16 cellular contexts compared by ENCODE assay signal in the genomic region with DNA sequence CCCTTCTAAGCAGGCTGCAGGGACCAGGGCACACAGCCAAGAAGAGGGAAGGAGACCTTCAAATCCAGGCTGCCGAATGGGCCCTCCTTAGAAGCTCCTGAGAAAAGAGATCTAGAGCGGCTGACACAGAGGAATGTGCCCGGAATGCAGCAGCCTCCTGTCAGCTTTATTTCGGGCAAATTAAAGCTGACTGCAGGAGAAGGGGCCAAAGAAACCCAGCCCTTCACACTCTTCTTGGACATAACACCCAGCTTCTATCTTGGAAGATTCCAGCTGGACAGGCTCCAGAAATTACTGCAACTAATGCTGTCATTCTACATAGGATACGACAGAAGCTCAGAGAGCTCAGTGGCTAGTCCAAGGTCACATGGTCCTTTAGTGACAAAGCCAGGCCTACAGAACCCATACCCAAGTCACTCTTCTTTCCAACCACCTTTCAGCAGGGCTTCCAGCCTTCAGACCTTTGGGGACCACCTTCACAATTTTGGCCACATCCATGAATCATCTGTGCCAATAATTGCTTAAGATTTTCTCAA.
"Had no signal": no experiment of that assay in that cellular context is flagged by ENCODE, and none has a peak within 500 bp of the region (broad histone marks: within the 10 kb centered on the region; RNA-seq: fewer than 3 reads in every experiment).

No MANE protein-coding gene starts in this region.

- H3K27me3 Mint-ChIP-seq: activated naive CD4-positive, alpha-beta T cell treated with anti-CD3 and anti-CD28 coated beads, Interleukin-2, amount 50 U/mL, for 24 hours; effector memory CD8-positive, alpha-beta T cell had no signal

- DNase-seq: activated CD4-positive, alpha-beta T cell treated with anti-CD3 and anti-CD28 coated beads, Interleukin-2, amount 10 ng/mL, durations not matched to agents 7 days and 5 days; activated CD8-positive, alpha-beta memory T cell treated with anti-CD3 and anti-CD28 coated beads, Interleukin-2, amount 50 U/mL, for 48 hours; activated effector memory CD4-positive, alpha-beta T cell treated with Interleukin-2 at 50 U/mL for 16 hours; activated T-cell treated with anti-CD3 and anti-CD28 coated beads, Interleukin-2, amount 50 U/mL, for 48 hours; dermis blood vessel endothelial cell; effector memory CD8-positive, alpha-beta T cell; mammary epithelial cell; stimulated activated CD4-positive, alpha-beta T cell treated with anti-CD3 and anti-CD28 coated beads, Interleukin-2, amount 100 ng/mL, for 24 hours; stimulated activated naive CD4-positive, alpha-beta T cell treated with Interleukin-2 at 50 U/mL for 16 hours; thyroid gland had no signal

- H3K9me3 ChIP-seq: ovary, thyroid gland had no signal

- H3K4me1 ChIP-seq: ascending aorta, thyroid gland had no signal

- H3K36me3 Mint-ChIP-seq: activated naive CD4-positive, alpha-beta T cell treated with anti-CD3 and anti-CD28 coated beads, Interleukin-2, amount 50 U/mL, for 24 hours had no signal

- H3K27me3 ChIP-seq: ascending aorta, hepatocyte, ovary, thyroid gland had no signal

- H3K9me3 Mint-ChIP-seq: activated CD4-positive, alpha-beta T cell treated with anti-CD3 and anti-CD28 coated beads, Interleukin-2, amount 10 ng/mL, durations not matched to agents 7 days and 5 days; activated naive CD4-positive, alpha-beta T cell treated with anti-CD3 and anti-CD28 coated beads, Interleukin-2, amount 50 U/mL, for 24 hours had no signal

- H3K79me2 ChIP-seq: hepatocyte had no signal

- H3K4me3 ChIP-seq: ascending aorta, hepatocyte, ovary, thyroid gland had no signal

- H3K4me1 Mint-ChIP-seq: activated CD4-positive, alpha-beta T cell treated with anti-CD3 and anti-CD28 coated beads, Interleukin-2, amount 10 ng/mL, durations not matched to agents 7 days and 5 days; activated naive CD4-positive, alpha-beta T cell treated with anti-CD3 and anti-CD28 coated beads, Interleukin-2, amount 50 U/mL, for 24 hours had no signal

- H3K27ac Mint-ChIP-seq: activated CD4-positive, alpha-beta T cell treated with anti-CD3 and anti-CD28 coated beads, Interleukin-2, amount 10 ng/mL, durations not matched to agents 7 days and 5 days; activated naive CD4-positive, alpha-beta T cell treated with anti-CD3 and anti-CD28 coated beads, Interleukin-2, amount 50 U/mL, for 24 hours; effector memory CD8-positive, alpha-beta T cell had no signal

- H3K36me3 ChIP-seq: ascending aorta, ovary, thyroid gland had no signal

- H2AFZ ChIP-seq: hepatocyte had no signal

- ATAC-seq: activated CD4-positive, CD25-positive, alpha-beta regulatory T cell treated with anti-CD3 and anti-CD28 coated beads, Interleukin-2, amount 50 U/mL, for 24 hours; effector memory CD8-positive, alpha-beta T cell; left lobe of liver had no signal

- H3K4me2 ChIP-seq: hepatocyte had no signal

- H3K27ac ChIP-seq: ascending aorta, hepatocyte, ovary, thyroid gland had no signal

- H3K4me3 Mint-ChIP-seq: activated CD4-positive, alpha-beta T cell treated with anti-CD3 and anti-CD28 coated beads, Interleukin-2, amount 10 ng/mL, durations not matched to agents 7 days and 5 days; activated naive CD4-positive, alpha-beta T cell treated with anti-CD3 and anti-CD28 coated beads, Interleukin-2, amount 50 U/mL, for 24 hours; effector memory CD8-positive, alpha-beta T cell had no signal
